Comparison of ENCODE assay signal across 12 cellular contexts in the genomic region with DNA sequence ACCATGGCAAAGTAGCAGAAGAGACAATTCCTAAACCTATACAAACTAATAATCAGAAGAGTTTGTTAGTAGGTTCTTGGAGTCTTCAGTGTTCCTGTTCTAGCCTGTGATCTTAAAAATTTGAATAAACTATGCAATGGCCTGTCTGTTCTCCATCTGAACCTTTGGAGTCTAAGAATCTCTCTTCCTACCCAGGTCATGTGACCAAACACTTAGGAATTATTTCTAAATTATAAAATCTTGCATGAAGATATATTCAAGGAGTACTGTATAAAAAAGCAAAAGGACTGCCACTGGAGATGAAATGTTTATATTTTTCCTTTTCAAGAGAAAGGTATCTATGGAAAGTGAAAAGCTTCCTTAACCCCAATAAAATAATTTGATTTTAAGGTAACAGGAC. TPM values are rescaled to one million over a fixed set of nuclear protein-coding genes. Genes with fewer than 3 reads are reported as not detected.
DNase-seq lines count a peak whose midpoint lies in the region; ATAC-seq and TF ChIP-seq lines count a peak whose summit lies in the region.
"Had no signal": no experiment of that assay in that cellular context is flagged by ENCODE, and none has a peak within 500 bp of the region (broad histone marks: within the 10 kb centered on the region; RNA-seq: fewer than 3 reads in every experiment).

No MANE protein-coding gene starts in this region.

- H3K27me3 Mint-ChIP-seq in WTC11 (ENCODE audit: low read depth) (no peaks in the 10 kb centered on the region), glutamatergic neuron (ENCODE audit: unreplicated experiment) (peaks cover 8% of the 10 kb centered on the region)

- H3K4me3 Mint-ChIP-seq in WTC11 (peak overlapping the region; percentile 19; the same call in 1 of the 2 replicates), glutamatergic neuron (ENCODE audit: unreplicated experiment) (peak overlapping the region; percentile 28)

- no peak overlapping the region for H3K4me3 ChIP-seq in HCT116 (replicated peaks in 1 of 2; ENCODE audit: low read depth in 1 of 2, low read length in 2 of 2)

- H3K4me1 ChIP-seq in HCT116 (ENCODE audit: control insufficient read depth in 1 of 2, insufficient read depth in 2 of 2, low read length in 2 of 2): peaks cover 11 to 22% of the 10 kb centered on the region in 2 experiments; a peak in 3 of 4 replicates

- RAD21 ChIA-PET in HCT116 (lab: Charles Lee; ENCODE audit: low non-redundant PET in 1 of 2, low total read pairs in 2 of 2, uncharacterized antibody in 2 of 2, unreplicated experiment in 2 of 2): no interaction called here

- H3K79me2 ChIP-seq in HCT116 (ENCODE audit: insufficient read depth, low read length): peaks cover 71% of the 10 kb centered on the region

- H3K4me1 Mint-ChIP-seq in WTC11: peaks cover 35% of the 10 kb centered on the region
- H3K4me1 Mint-ChIP-seq in glutamatergic neuron (ENCODE audit: low read depth, unreplicated experiment): peaks cover 19% of the 10 kb centered on the region

- POLR2A ChIA-PET in HCT116 (lab: Charles Lee) (no interaction called here), WTC11 (lab: Charles Lee) (no interaction called here)

- peak overlapping the region; percentile 81; the same call in 1 of the 2 replicates for H3K4me2 ChIP-seq in HCT116 (ENCODE audit: low read length)

- ATAC-seq in HCT116 (no peak), WTC11 (no peak), GM21619 (IDR thresholded peaks at IDR 0.05; ENCODE audit: unreplicated experiment) (no peak)

- no peak overlapping the region for H2AFZ ChIP-seq in HCT116 (ENCODE audit: low read depth, low read length, poor library complexity, severe bottlenecking)

- H3K9me3 Mint-ChIP-seq in WTC11: no peaks in the 10 kb centered on the region
- H3K9me3 Mint-ChIP-seq in glutamatergic neuron (ENCODE audit: unreplicated experiment): peaks cover 4% of the 10 kb centered on the region
- H3K9me3 Mint-ChIP-seq: naive B cell had no signal

- TF ChIP-seq CTCF in C4-2B (conservative IDR thresholded peaks at IDR 0.05) (no peak), HCT116 (IDR thresholded peaks at IDR 0.05 in 2 of 3, conservative IDR thresholded peaks at IDR 0.05 in 1 of 3; ENCODE audit: borderline replicate concordance in 1 of 3, insufficient read depth in 1 of 3, low read depth in 2 of 3, low read length in 2 of 3) (no peak), WTC11 (IDR thresholded peaks at IDR 0.05) (no peak), glutamatergic neuron (IDR thresholded peaks at IDR 0.05; ENCODE audit: partially characterized antibody, unreplicated experiment) (no peak)

- no peak for TF ChIP-seq RAD21 in HCT116 (IDR thresholded peaks at IDR 0.05; ENCODE audit: low read depth)

- CTCF ChIA-PET in HCT116 (lab: Charles Lee): no interaction called here
- CTCF ChIA-PET in WTC11 (lab: Charles Lee): no interaction called here

- H3K36me3 Mint-ChIP-seq in WTC11 (peaks cover 34% of the 10 kb centered on the region), glutamatergic neuron (ENCODE audit: unreplicated experiment) (no peaks in the 10 kb centered on the region)
- H3K36me3 Mint-ChIP-seq: naive B cell had no signal

- H3K9me2 ChIP-seq in HCT116 (ENCODE audit: insufficient read depth): no peaks in the 10 kb centered on the region

- no TSS peak for BruUV-seq in HCT116 (replicated peaks; lab: Mats Ljungman, UMichigan)

- peaks cover 17% of the 10 kb centered on the region; the same call in 1 of the 2 replicates for H4K20me1 ChIP-seq in HCT116 (ENCODE audit: insufficient read depth)

- TF ChIP-seq POLR2A in HCT116 (IDR thresholded peaks at IDR 0.05; ENCODE audit: borderline replicate concordance, extremely low read depth, insufficient read depth, insufficient read length): no peak

- H3K27ac ChIP-seq in C4-2B (peak overlapping the region; percentile 97), HCT116 (ENCODE audit: low read depth, low read length) (no peak overlapping the region)

- peaks cover 26 to 51% of the 10 kb centered on the region in 2 experiments for H3K36me3 ChIP-seq in HCT116 (ENCODE audit: control insufficient read depth in 1 of 2, insufficient read depth in 2 of 2, low read length in 2 of 2)

- H3K27me3 ChIP-seq in HCT116 (ENCODE audit: insufficient read depth, low read length): no peaks in the 10 kb centered on the region

- no peaks in the 10 kb centered on the region for H3K9me3 ChIP-seq in HCT116 (ENCODE audit: control insufficient read depth in 1 of 2, insufficient read depth in 1 of 2, low read depth in 1 of 2, low read length in 2 of 2)

- H3K9ac ChIP-seq in HCT116 (ENCODE audit: low read length): peak overlapping the region; percentile 96; the same call in 1 of the 2 replicates

- no peak for DNase-seq in HCT116 (ENCODE audit: low read depth, low spot score)
- no peak for DNase-seq in WTC11 (ENCODE audit: low spot score)
- DNase-seq in glutamatergic neuron: no peak
- no peak for DNase-seq in stimulated activated CD4-positive, alpha-beta T cell treated with anti-CD3 and anti-CD28 coated beads, Interleukin-4, amount 100 ng/mL, for 24 hours
- no peak for DNase-seq in amygdala (lab: John Stamatoyannopoulos, UW)
- DNase-seq in HCEC 1CT: no peak
- DNase-seq: activated CD8-positive, alpha-beta memory T cell treated with anti-CD3 and anti-CD28 coated beads for 24 hours; naive B cell; RPMI8226; stimulated activated naive CD4-positive, alpha-beta T cell treated with Interleukin-2 at 50 U/mL for 16 hours had no signal

- intact Hi-C loops in HCT116 (cut with micrococcal nuclease): no loop called here

- H3K27ac Mint-ChIP-seq in WTC11 (no peak overlapping the region), glutamatergic neuron (ENCODE audit: unreplicated experiment) (no peak overlapping the region)

TF ChIP-seq in HCT116, 20 proteins besides CTCF, POLR2A, EP300 and RAD21:
- TF ChIP-seq, protein P1, sequence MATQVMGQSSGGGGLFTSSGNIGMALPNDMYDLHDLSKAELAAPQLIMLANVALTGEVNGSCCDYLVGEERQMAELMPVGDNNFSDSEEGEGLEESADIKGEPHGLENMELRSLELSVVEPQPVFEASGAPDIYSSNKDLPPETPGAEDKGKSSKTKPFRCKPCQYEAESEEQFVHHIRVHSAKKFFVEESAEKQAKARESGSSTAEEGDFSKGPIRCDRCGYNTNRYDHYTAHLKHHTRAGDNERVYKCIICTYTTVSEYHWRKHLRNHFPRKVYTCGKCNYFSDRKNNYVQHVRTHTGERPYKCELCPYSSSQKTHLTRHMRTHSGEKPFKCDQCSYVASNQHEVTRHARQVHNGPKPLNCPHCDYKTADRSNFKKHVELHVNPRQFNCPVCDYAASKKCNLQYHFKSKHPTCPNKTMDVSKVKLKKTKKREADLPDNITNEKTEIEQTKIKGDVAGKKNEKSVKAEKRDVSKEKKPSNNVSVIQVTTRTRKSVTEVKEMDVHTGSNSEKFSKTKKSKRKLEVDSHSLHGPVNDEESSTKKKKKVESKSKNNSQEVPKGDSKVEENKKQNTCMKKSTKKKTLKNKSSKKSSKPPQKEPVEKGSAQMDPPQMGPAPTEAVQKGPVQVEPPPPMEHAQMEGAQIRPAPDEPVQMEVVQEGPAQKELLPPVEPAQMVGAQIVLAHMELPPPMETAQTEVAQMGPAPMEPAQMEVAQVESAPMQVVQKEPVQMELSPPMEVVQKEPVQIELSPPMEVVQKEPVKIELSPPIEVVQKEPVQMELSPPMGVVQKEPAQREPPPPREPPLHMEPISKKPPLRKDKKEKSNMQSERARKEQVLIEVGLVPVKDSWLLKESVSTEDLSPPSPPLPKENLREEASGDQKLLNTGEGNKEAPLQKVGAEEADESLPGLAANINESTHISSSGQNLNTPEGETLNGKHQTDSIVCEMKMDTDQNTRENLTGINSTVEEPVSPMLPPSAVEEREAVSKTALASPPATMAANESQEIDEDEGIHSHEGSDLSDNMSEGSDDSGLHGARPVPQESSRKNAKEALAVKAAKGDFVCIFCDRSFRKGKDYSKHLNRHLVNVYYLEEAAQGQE (IDR thresholded peaks at IDR 0.05; ENCODE audit: low read depth): no peak
- TF ChIP-seq ZNF274 (IDR thresholded peaks at IDR 0.05; ENCODE audit: low read depth, low read length) (no peak), SP1 (IDR thresholded peaks at IDR 0.05; ENCODE audit: low read depth) (no peak)

TF ChIP-seq in WTC11, 78 proteins besides CTCF, POLR2A, EP300 and RAD21:
- TF ChIP-seq RELA (CRISPR knock-in tag; IDR thresholded peaks at IDR 0.05; ENCODE audit: borderline replicate concordance) (no peak), ZNF138 (CRISPR knock-in tag; conservative IDR thresholded peaks at IDR 0.05) (no peak), MYBL2 (CRISPR knock-in tag; IDR thresholded peaks at IDR 0.05) (no peak), ZNF232 (CRISPR knock-in tag; IDR thresholded peaks at IDR 0.05) (no peak), ZNF317 (CRISPR knock-in tag; IDR thresholded peaks at IDR 0.05; ENCODE audit: borderline replicate concordance, low read depth) (no peak), SP1 (CRISPR knock-in tag; conservative IDR thresholded peaks at IDR 0.05) (no peak)
- TF ChIP-seq, protein P2, sequence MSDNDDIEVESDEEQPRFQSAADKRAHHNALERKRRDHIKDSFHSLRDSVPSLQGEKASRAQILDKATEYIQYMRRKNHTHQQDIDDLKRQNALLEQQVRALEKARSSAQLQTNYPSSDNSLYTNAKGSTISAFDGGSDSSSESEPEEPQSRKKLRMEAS (CRISPR knock-in tag; IDR thresholded peaks at IDR 0.05): no peak

RNA-seq across cellular contexts. Expression of a gene that starts 2.4 kb away (rescaled TPM):
- total RNA-seq in HCT116 (2021; ENCODE audit: unreplicated experiment) (202 TPM), WTC11 (2021) (93.6 to 118 TPM (median 96.5 TPM) in 3 replicates), glutamatergic neuron (ENCODE audit: unreplicated experiment) (14.7 TPM)
- 64.3 and 90.3 TPM in 2 replicates for polyA plus RNA-seq in HCT116 (2012)
